Comparison of ENCODE assay signal across 8 cellular contexts in genomic region chr11:1310315-1310687, GRCh38. TPM values are rescaled to one million over a fixed set of nuclear protein-coding genes. Genes with fewer than 3 reads are reported as not detected.
A peak's percentile ranks its signal among the peaks of the same experiment; 100 is the strongest.
DNase-seq lines count a peak whose midpoint lies in the region; ATAC-seq and TF ChIP-seq lines count a peak whose summit lies in the region.

No MANE protein-coding gene starts in this region.

- peak overlapping the region; percentile 59 for H3K27ac ChIP-seq in OCI-LY7 (ENCODE audit: low read depth, low read length, poor library complexity, severe bottlenecking)
- H3K27ac ChIP-seq in osteoblast (ENCODE audit: low read depth, low read length) = peak overlapping the region; percentile 86

- H3K27me3 Mint-ChIP-seq in endothelial cell (ENCODE audit: unreplicated experiment) = peaks cover 8% of the 10 kb centered on the region

- peak overlapping the region; percentile 93 for H3K4me3 Mint-ChIP-seq in endothelial cell (ENCODE audit: unreplicated experiment)

- H3K4me3 ChIP-seq in OCI-LY7 (ENCODE audit: low read depth, low read length, poor library complexity, severe bottlenecking) (peak overlapping the region; percentile 85), osteoblast (ENCODE audit: insufficient read depth, low read length) (peak overlapping the region; percentile 89)

- peaks cover 20% of the 10 kb centered on the region for H3K4me1 Mint-ChIP-seq in endothelial cell (ENCODE audit: unreplicated experiment)

- H3K9me2 ChIP-seq in OCI-LY7 (ENCODE audit: insufficient read depth, low read length) = no peaks in the 10 kb centered on the region

- TF ChIP-seq CTCF in OCI-LY7 (conservative IDR thresholded peaks at IDR 0.05; ENCODE audit: low read length) (no peak), endothelial cell (IDR thresholded peaks at IDR 0.05; ENCODE audit: unreplicated experiment) (no peak), osteoblast (IDR thresholded peaks at IDR 0.05; ENCODE audit: extremely low read depth, low read depth, low read length) (no peak)

- BruUV-seq in OCI-LY7 (replicated peaks; lab: Mats Ljungman, UMichigan) = no TSS peak

- CTCF ChIA-PET in OCI-LY7 (lab: Charles Lee; ENCODE audit: unreplicated experiment) = no interaction called here

- ATAC-seq in GM19395 (IDR thresholded peaks at IDR 0.05; ENCODE audit: unreplicated experiment) = no peak

- no peaks in the 10 kb centered on the region for H3K27me3 ChIP-seq in osteoblast (ENCODE audit: insufficient read depth, low read length)

- H2AFZ ChIP-seq in OCI-LY7 (ENCODE audit: low read length) (peak overlapping the region; percentile 83; the same call in 1 of the 2 replicates), osteoblast (ENCODE audit: low read length) (peak overlapping the region; percentile 100)

- H3K4me1 ChIP-seq in OCI-LY7 (ENCODE audit: insufficient read depth, low read length, poor library complexity, severe bottlenecking) (peaks cover 38% of the 10 kb centered on the region), osteoblast (ENCODE audit: insufficient read depth, low read length) (peaks cover 16% of the 10 kb centered on the region)

- DNase-seq in DMS53 (lab: John Stamatoyannopoulos, UW) (peak; percentile 63), OCI-LY7 (ENCODE audit: low spot score) (peak; percentile 9), endothelial cell (ENCODE audit: low spot score) (no peak), osteoblast (ENCODE audit: insufficient read length, low spot score, missing footprints) (peak; percentile 27), NCI-H2107 (lab: John Stamatoyannopoulos, UW) (no peak), CD1c-positive myeloid dendritic cell (ENCODE audit: extremely low spot score) (no peak), NCI-H2227 treated with DMSO at 0.1 percent for 48 hours (lab: John Stamatoyannopoulos, UW) (no peak)

- POLR2A ChIA-PET in OCI-LY7 (lab: Charles Lee) = interaction anchor here (1.5 kb wide), 1 partner anchor 11 kb away, joined by 3 read pairs; no protein-coding TSS in a partner anchor

- H3K36me3 ChIP-seq in OCI-LY7 (ENCODE audit: insufficient read depth, low read length) = no peaks in the 10 kb centered on the region
- peaks cover 2% of the 10 kb centered on the region for H3K36me3 ChIP-seq in osteoblast (ENCODE audit: insufficient read depth, low read length)

- peaks cover 11% of the 10 kb centered on the region for H3K9me3 ChIP-seq in OCI-LY7 (ENCODE audit: low read length)
- H3K9me3 ChIP-seq in osteoblast (ENCODE audit: low read depth, low read length) = no peaks in the 10 kb centered on the region

- H3K27ac Mint-ChIP-seq in endothelial cell (ENCODE audit: unreplicated experiment) = peak overlapping the region; percentile 84

- peaks cover 4% of the 10 kb centered on the region; the same call in 1 of the 2 replicates for H3K79me2 ChIP-seq in OCI-LY7 (ENCODE audit: insufficient read depth, low read depth, low read length)
- H3K79me2 ChIP-seq in osteoblast (ENCODE audit: insufficient read depth, low read length) = peaks cover 44% of the 10 kb centered on the region

- peak overlapping the region; percentile 80 for H3K4me2 ChIP-seq in OCI-LY7 (ENCODE audit: low read length)
- H3K4me2 ChIP-seq in osteoblast (ENCODE audit: insufficient read depth, low read length) = peak overlapping the region; percentile 94

- H4K20me1 ChIP-seq in OCI-LY7 (ENCODE audit: insufficient read depth, low read length) = no peaks in the 10 kb centered on the region
- peaks cover 31% of the 10 kb centered on the region for H4K20me1 ChIP-seq in osteoblast (ENCODE audit: insufficient read depth, low read length)

- H3K36me3 Mint-ChIP-seq in endothelial cell (ENCODE audit: low read depth, unreplicated experiment) = peaks cover 11% of the 10 kb centered on the region

- intact Hi-C loops in OCI-LY7 (cut with micrococcal nuclease; ENCODE audit: unreplicated experiment) = no loop called here

- H3K9me3 Mint-ChIP-seq in endothelial cell (ENCODE audit: unreplicated experiment) = peaks cover 4% of the 10 kb centered on the region

RNA-seq across cellular contexts. Expression of gene TOLLIP, which starts 0.9 kb away (rescaled TPM):
- 15.9 and 21.7 TPM in 2 replicates for total RNA-seq in OCI-LY7 (2014; rRNA removed; shearing (Covaris generic))
- total RNA-seq in OCI-LY7 (2022) = 37.1 and 37.5 TPM in 2 replicates
- total RNA-seq in endothelial cell (ENCODE audit: unreplicated experiment) = 65.3 TPM
- 30.8 and 35.9 TPM in 2 replicates for total RNA-seq in osteoblast

Comparison
In these comparisons a context has a peak if more than half of its experiments do, and no peak if none do; other contexts are left out.
1. DNase-seq: peak in DMS53 (single experiment), OCI-LY7 (single experiment) and osteoblast (single experiment); none in endothelial cell (single experiment), NCI-H2107 (single experiment), CD1c-positive myeloid dendritic cell (single experiment) and NCI-H2227 treated with DMSO at 0.1 percent for 48 hours (single experiment).